In the genomic region with DNA sequence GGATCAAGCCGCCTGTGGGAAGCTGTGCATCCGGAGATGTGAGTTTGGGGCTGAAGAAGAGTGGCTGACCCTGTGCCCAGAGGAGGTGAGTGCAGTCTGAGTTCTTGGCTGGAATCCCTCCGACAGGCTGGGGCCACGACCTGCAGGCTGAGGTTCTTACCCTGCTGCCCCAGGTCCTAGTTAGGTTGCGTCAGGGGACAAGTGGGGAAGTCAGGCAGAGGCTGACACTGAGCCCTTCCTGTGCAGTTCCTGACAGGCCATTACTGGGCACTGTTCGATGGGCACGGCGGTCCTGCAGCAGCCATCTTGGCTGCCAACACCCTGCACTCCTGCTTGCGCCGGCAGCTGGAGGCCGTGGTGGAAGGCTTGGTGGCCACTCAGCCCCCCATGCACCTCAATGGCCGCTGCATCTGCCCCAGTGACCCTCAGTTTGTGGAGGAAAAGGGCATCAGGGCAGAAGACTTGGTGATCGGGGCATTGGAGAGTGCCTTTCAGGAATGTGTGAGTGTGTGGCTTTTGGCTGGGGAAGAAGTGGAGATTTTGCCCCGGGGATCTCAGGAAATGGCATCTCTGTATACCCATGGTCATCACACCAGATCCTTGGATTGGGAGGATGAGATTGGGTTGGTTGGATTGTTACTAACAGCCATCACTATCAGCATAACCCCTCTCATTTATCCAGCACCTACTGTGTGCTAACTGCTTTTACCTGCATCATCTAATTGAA, we compare ENCODE assay signal across 9 cellular contexts. TPM values are rescaled to one million over a fixed set of nuclear protein-coding genes. Genes with fewer than 3 reads are reported as not detected.
DNase-seq lines count a peak whose midpoint lies in the region; ATAC-seq and TF ChIP-seq lines count a peak whose summit lies in the region.
"Had no signal": no experiment of that assay in that cellular context is flagged by ENCODE, and none has a peak within 500 bp of the region (broad histone marks: within the 10 kb centered on the region; RNA-seq: fewer than 3 reads in every experiment).

No MANE protein-coding gene starts in this region.

- DNase-seq in CD8-positive, alpha-beta memory T cell, result peak in 1 of 5 donors; percentile 55
- no peak for DNase-seq in RWPE1 (ENCODE audit: low spot score)
- DNase-seq in endothelial cell (ENCODE audit: low spot score), result no peak
- DNase-seq in progenitor cell of endocrine pancreas (ENCODE audit: low spot score, unreplicated experiment), result no peak
- DNase-seq in NCI-H1105 (lab: John Stamatoyannopoulos, UW), result no peak
- no peak for DNase-seq in trophoblast cell
- no peak for DNase-seq in KG1 (lab: John Stamatoyannopoulos, UW)
- DNase-seq: NCI-H187 treated with DMSO at 0.1 percent for 48 hours had no signal

- H3K9me3 Mint-ChIP-seq in CD8-positive, alpha-beta memory T cell, result no peaks in the 10 kb centered on the region
- H3K9me3 Mint-ChIP-seq in endothelial cell (ENCODE audit: unreplicated experiment) (no peaks in the 10 kb centered on the region), progenitor cell of endocrine pancreas (ENCODE audit: low read depth) (no peaks in the 10 kb centered on the region)

- TF ChIP-seq CTCF in RWPE1 (conservative IDR thresholded peaks at IDR 0.05; ENCODE audit: low read depth), result no peak
- TF ChIP-seq CTCF in endothelial cell (IDR thresholded peaks at IDR 0.05; ENCODE audit: unreplicated experiment), result no peak
- no peak for TF ChIP-seq CTCF in progenitor cell of endocrine pancreas (IDR thresholded peaks at IDR 0.05; ENCODE audit: unreplicated experiment)

- peaks cover 6% of the 10 kb centered on the region for H3K79me1 ChIP-seq in trophoblast cell (ENCODE audit: low read length)

- peaks cover 69 to 88% (median 77%) of the 10 kb centered on the region in 3 donors for H3K4me1 Mint-ChIP-seq in CD8-positive, alpha-beta memory T cell
- H3K4me1 Mint-ChIP-seq in endothelial cell (ENCODE audit: unreplicated experiment), result peaks cover 18% of the 10 kb centered on the region
- H3K4me1 Mint-ChIP-seq in progenitor cell of endocrine pancreas (ENCODE audit: low read depth), result peaks cover 1% of the 10 kb centered on the region

- no peak overlapping the region for H2AK5ac ChIP-seq in trophoblast cell (ENCODE audit: low read length)

- no peak overlapping the region for H3K23ac ChIP-seq in trophoblast cell (ENCODE audit: low read length)

- H3K18ac ChIP-seq in trophoblast cell (ENCODE audit: low read length), result no peak overlapping the region

- no peaks in the 10 kb centered on the region for H3K36me3 ChIP-seq in CD8-positive, alpha-beta memory T cell (ENCODE audit: insufficient read depth, low read length)
- H3K36me3 ChIP-seq in trophoblast cell (ENCODE audit: control insufficient read depth in 1 of 2, insufficient read depth in 2 of 2, low read length in 2 of 2), result peaks cover 16 to 27% of the 10 kb centered on the region in 2 experiments

- peak overlapping the region; percentile 82 for H3K4me3 ChIP-seq in CD8-positive, alpha-beta memory T cell (ENCODE audit: low read length)
- H3K4me3 ChIP-seq in trophoblast cell (ENCODE audit: low read depth, low read length), result no peak overlapping the region

- H3K27me3 ChIP-seq in CD8-positive, alpha-beta memory T cell (ENCODE audit: insufficient read depth, low read length, poor library complexity, severe bottlenecking), result no peaks in the 10 kb centered on the region
- no peaks in the 10 kb centered on the region for H3K27me3 ChIP-seq in trophoblast cell (ENCODE audit: insufficient read depth, low read length)

- H2BK120ac ChIP-seq in trophoblast cell (ENCODE audit: insufficient read depth, low read length, poor library complexity), result no peak overlapping the region

- H4K12ac ChIP-seq in trophoblast cell (ENCODE audit: low read depth, low read length), result no peak overlapping the region

- H4K8ac ChIP-seq in trophoblast cell (ENCODE audit: low read depth, low read length), result no peak overlapping the region

- no peak overlapping the region for H3K4me2 ChIP-seq in trophoblast cell (ENCODE audit: low read length)

- H3K9me3 ChIP-seq in CD8-positive, alpha-beta memory T cell (ENCODE audit: low read length), result no peaks in the 10 kb centered on the region
- peaks cover 6% of the 10 kb centered on the region for H3K9me3 ChIP-seq in trophoblast cell (ENCODE audit: insufficient read depth, low read depth, low read length)

- H2BK5ac ChIP-seq in trophoblast cell (ENCODE audit: low read depth, low read length, poor library complexity), result no peak overlapping the region

- H3K27me3 Mint-ChIP-seq in CD8-positive, alpha-beta memory T cell, result no peaks in the 10 kb centered on the region
- peaks cover 13% of the 10 kb centered on the region for H3K27me3 Mint-ChIP-seq in endothelial cell (ENCODE audit: unreplicated experiment)
- H3K27me3 Mint-ChIP-seq in progenitor cell of endocrine pancreas, result peaks cover 35% of the 10 kb centered on the region

- peak overlapping the region; percentile 88 to 100 (median 96) for H3K27ac Mint-ChIP-seq in CD8-positive, alpha-beta memory T cell
- H3K27ac Mint-ChIP-seq in endothelial cell (ENCODE audit: unreplicated experiment), result no peak overlapping the region
- peak overlapping the region; percentile 69 for H3K27ac Mint-ChIP-seq in progenitor cell of endocrine pancreas

- no peak overlapping the region for H3K14ac ChIP-seq in trophoblast cell (ENCODE audit: low read length)

- H3K79me2 ChIP-seq in trophoblast cell (ENCODE audit: control insufficient read depth, insufficient read depth, low read length, poor library complexity), result no peaks in the 10 kb centered on the region

- peak overlapping the region; percentile 80 for H3K27ac ChIP-seq in CD8-positive, alpha-beta memory T cell (ENCODE audit: low read depth, low read length)
- H3K27ac ChIP-seq in RWPE1 (peak overlapping the region; percentile 87), trophoblast cell (ENCODE audit: low read depth, low read length) (no peak overlapping the region)

- H3K36me3 Mint-ChIP-seq in CD8-positive, alpha-beta memory T cell, result peaks cover 0 to 50% (median 8%) of the 10 kb centered on the region in 3 donors
- H3K36me3 Mint-ChIP-seq in endothelial cell (ENCODE audit: low read depth, unreplicated experiment), result peaks cover 21% of the 10 kb centered on the region
- peaks cover 4% of the 10 kb centered on the region for H3K36me3 Mint-ChIP-seq in progenitor cell of endocrine pancreas (ENCODE audit: insufficient read depth)

- WGBS in trophoblast cell (ENCODE audit: extremely low coverage, insufficient coverage, insufficient read length), result no CpG with 5 or more reads among the region's 14 CpGs

- no peak overlapping the region for H2BK12ac ChIP-seq in trophoblast cell (ENCODE audit: low read length)

- no peak overlapping the region for H2AFZ ChIP-seq in trophoblast cell (ENCODE audit: insufficient read depth, low read length, poor library complexity)

- H3K9ac ChIP-seq in trophoblast cell (ENCODE audit: low read length), result no peak overlapping the region

- H4K91ac ChIP-seq in trophoblast cell (ENCODE audit: low read depth, low read length), result no peak overlapping the region

- POLR2A ChIA-PET in CD8-positive, alpha-beta memory T cell (lab: Charles Lee), result interaction anchor here (0.6 to 4.7 kb wide), 7 partner anchors 12 to 217 kb away, joined by 3 to 54 read pairs (median 3); partner anchors contain the start of gene WDR82
- POLR2A ChIA-PET in RWPE1 (lab: Yijun Ruan, JAX; ENCODE audit: low non-redundant PET), result no interaction called here

- peak overlapping the region; percentile 78 to 95 (median 91) for H3K4me3 Mint-ChIP-seq in CD8-positive, alpha-beta memory T cell
- H3K4me3 Mint-ChIP-seq in endothelial cell (ENCODE audit: unreplicated experiment), result peak overlapping the region; percentile 48
- peak overlapping the region; percentile 16 for H3K4me3 Mint-ChIP-seq in progenitor cell of endocrine pancreas (ENCODE audit: low read depth)

- no peak overlapping the region for H3K4ac ChIP-seq in trophoblast cell (ENCODE audit: low read depth, low read length)

- CTCF ChIA-PET in CD8-positive, alpha-beta memory T cell (lab: Charles Lee), result interaction anchor here (1.1 to 14.4 kb wide), 4 partner anchors 12 to 33 kb away, joined by 3 to 156 read pairs (median 8); partner anchors contain the start of gene WDR82
- CTCF ChIA-PET in RWPE1 (lab: Yijun Ruan, JAX), result no interaction called here

- ATAC-seq in GM19324 (IDR thresholded peaks at IDR 0.05; ENCODE audit: low FRiP score, unreplicated experiment), result no peak

- peaks cover 79% of the 10 kb centered on the region for H3K4me1 ChIP-seq in CD8-positive, alpha-beta memory T cell (ENCODE audit: insufficient read depth, low read length)
- peaks cover 19 to 22% of the 10 kb centered on the region in 2 experiments for H3K4me1 ChIP-seq in trophoblast cell (ENCODE audit: control insufficient read depth in 1 of 2, insufficient read depth in 2 of 2, low read length in 2 of 2)

RNA-seq across cellular contexts. Expression of gene PPM1M, which starts 1.3 kb away (rescaled TPM):
- 10 to 100 TPM; 56.6 to 60.8 TPM for total RNA-seq in CD8-positive, alpha-beta memory T cell
- polyA plus RNA-seq in CD8-positive, alpha-beta memory T cell, result 81.8 TPM
- 15.0 TPM for total RNA-seq in endothelial cell (ENCODE audit: unreplicated experiment)
- 6.1 and 6.7 TPM in 2 replicates for total RNA-seq in progenitor cell of endocrine pancreas
- polyA plus RNA-seq in trophoblast cell (2013), result 3.0 and 3.5 TPM in 2 replicates

RNA-seq across cellular contexts. Expression of gene TWF2, which starts 7.9 kb away (rescaled TPM):
- total RNA-seq in CD8-positive, alpha-beta memory T cell, result 100 to 1,000 TPM in 1 of 2 experiments, 10 to 100 TPM in 1; 98.2 to 101 TPM
- 138 TPM for polyA plus RNA-seq in CD8-positive, alpha-beta memory T cell
- total RNA-seq in endothelial cell (ENCODE audit: unreplicated experiment), result 85.3 TPM
- 27.6 and 31.5 TPM in 2 replicates for total RNA-seq in progenitor cell of endocrine pancreas
- 39.5 and 39.9 TPM in 2 replicates for polyA plus RNA-seq in trophoblast cell (2013)

RNA-seq across cellular contexts. Expression of gene TLR9, which starts 21.4 kb away (rescaled TPM):
- under 1 TPM; 0.16 to 0.22 TPM for total RNA-seq in CD8-positive, alpha-beta memory T cell
- polyA plus RNA-seq in CD8-positive, alpha-beta memory T cell, result 0.16 TPM
- total RNA-seq in endothelial cell (ENCODE audit: unreplicated experiment) (not detected), progenitor cell of endocrine pancreas (not detected in 2 replicates)
- polyA plus RNA-seq in trophoblast cell (2013), result 0.04 and 0.10 TPM in 2 replicates

RNA-seq across cellular contexts. Expression of gene WDR82, which starts 31.6 kb away (rescaled TPM):
- 100 to 1,000 TPM; 133 to 140 TPM for total RNA-seq in CD8-positive, alpha-beta memory T cell
- polyA plus RNA-seq in CD8-positive, alpha-beta memory T cell, result 133 TPM
- total RNA-seq in endothelial cell (ENCODE audit: unreplicated experiment) (72.3 TPM), progenitor cell of endocrine pancreas (89.3 and 93.1 TPM in 2 replicates)
- 30.8 and 31.8 TPM in 2 replicates for polyA plus RNA-seq in trophoblast cell (2013)

RNA-seq across cellular contexts. Expression of gene GLYCTK, which starts 40.7 kb away (rescaled TPM):
- 10 to 100 TPM; 21.2 to 21.4 TPM for total RNA-seq in CD8-positive, alpha-beta memory T cell
- 9.7 TPM for polyA plus RNA-seq in CD8-positive, alpha-beta memory T cell
- 22.4 TPM for total RNA-seq in endothelial cell (ENCODE audit: unreplicated experiment)
- total RNA-seq in progenitor cell of endocrine pancreas, result 52.5 and 53.6 TPM in 2 replicates
- polyA plus RNA-seq in trophoblast cell (2013), result 1.4 and 1.7 TPM in 2 replicates

Comparison
In these comparisons a context has a peak if more than half of its experiments do, and no peak if none do; other contexts are left out.
1. H3K4me3 Mint-ChIP-seq: peak in every context shown above with its lines; median percentile 91 in CD8-positive, alpha-beta memory T cell; 48 in endothelial cell; 16 in progenitor cell of endocrine pancreas.